9 cellular contexts compared by ENCODE assay signal in genomic region chr9:125946397-125946796, GRCh38.
"Had no signal": no experiment of that assay in that cellular context is flagged by ENCODE, and none has a peak within 500 bp of the region (broad histone marks: within the 10 kb centered on the region; RNA-seq: fewer than 3 reads in every experiment).

No MANE protein-coding gene starts in this region.

- H3K4me2 ChIP-seq: GM23338 had no signal

- H3K9me3 ChIP-seq: HAP-1 had no signal

- H3K27ac Mint-ChIP-seq: GM23338, H9, HFFc6 had no signal

- H2AFZ ChIP-seq: GM23248, GM23338 had no signal

- H3K4me3 Mint-ChIP-seq: GM23338, H9, HFFc6 had no signal

- H3K4me1 ChIP-seq: HAP-1 had no signal

- ATAC-seq: GM23338, HCT116 had no signal

- H3K27ac ChIP-seq: GM23248 had no signal

- H3K4me3 ChIP-seq: GM23248, GM23338, HAP-1 had no signal

- DNase-seq: GM23248, GOT3, H7, H9, HCEC 1CT, HFFc6 had no signal

- H3K9ac ChIP-seq: GM23248 had no signal
